ENCODE assay signal across 27 cellular contexts in the genomic region with DNA sequence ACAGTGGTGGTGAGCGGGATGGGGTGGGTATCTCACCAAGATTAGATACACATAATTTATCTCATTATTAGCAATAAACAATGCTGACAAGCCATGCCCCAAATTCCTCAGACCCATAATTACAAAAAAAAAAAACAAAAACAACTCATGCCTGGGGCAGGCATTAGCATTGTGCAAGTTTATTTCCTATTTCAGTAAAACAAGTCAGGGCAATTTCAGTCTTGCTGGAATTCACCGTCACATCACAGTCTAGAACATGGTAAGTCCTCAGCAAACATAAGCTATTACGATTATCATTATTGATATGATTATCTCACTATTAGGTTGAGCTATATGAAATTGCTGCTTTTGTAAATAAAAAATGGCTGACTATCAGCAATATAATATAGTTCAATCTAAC.
"Had no signal": no experiment of that assay in that cellular context is flagged by ENCODE, and none has a peak within 500 bp of the region (broad histone marks: within the 10 kb centered on the region; RNA-seq: fewer than 3 reads in every experiment).

No MANE protein-coding gene starts in this region.

- ATAC-seq: activated CD4-positive, alpha-beta T cell treated with anti-CD3 and anti-CD28 coated beads for 36 hours; activated naive CD4-positive, alpha-beta T cell treated with anti-CD3 and anti-CD28 coated beads, Interleukin-2, amount 50 U/mL, for 72 hours; activated T-cell treated with anti-CD3 and anti-CD28 coated beads, Interleukin-2, amount 50 U/mL, for 72 hours; effector memory CD8-positive, alpha-beta T cell; esophagus mucosa; gastrocnemius medialis; heart left ventricle had no signal

- H3K27ac ChIP-seq: ascending aorta, gastrocnemius medialis, heart left ventricle had no signal

- H3K4me3 Mint-ChIP-seq: activated CD4-positive, alpha-beta memory T cell treated with anti-CD3 and anti-CD28 coated beads for 36 hours; activated CD4-positive, alpha-beta T cell treated with anti-CD3 and anti-CD28 coated beads for 36 hours; activated CD4-positive, alpha-beta T cell treated with anti-CD3 and anti-CD28 coated beads, Interleukin-2, amount 10 ng/mL, durations not matched to agents 24 days and 14 days; activated naive CD4-positive, alpha-beta T cell treated with anti-CD3 and anti-CD28 coated beads, Interleukin-2, amount 10 ng/mL, durations not matched to agents 7 days and 5 days; activated naive CD8-positive, alpha-beta T cell treated with anti-CD3 and anti-CD28 coated beads, Interleukin-2, amount 10 ng/mL, durations not matched to agents 7 days and 5 days; activated T-cell treated with anti-CD3 and anti-CD28 coated beads, Interleukin-2, amount 50 U/mL, for 24 hours; activated T-cell treated with anti-CD3 and anti-CD28 coated beads, Interleukin-2, amount 50 U/mL, for 72 hours; brain; effector memory CD8-positive, alpha-beta T cell had no signal

- DNase-seq: activated CD4-positive, alpha-beta memory T cell treated with anti-CD3 and anti-CD28 coated beads for 36 hours; activated CD4-positive, alpha-beta T cell treated with anti-CD3 and anti-CD28 coated beads for 36 hours; activated CD4-positive, alpha-beta T cell treated with anti-CD3 and anti-CD28 coated beads, Interleukin-2, amount 10 ng/mL, durations not matched to agents 24 days and 14 days; activated CD4-positive, CD25-positive, alpha-beta regulatory T cell; activated CD4-positive, CD25-positive, alpha-beta regulatory T cell treated with anti-CD3 and anti-CD28 coated beads, Interleukin-2, amount 50 U/mL, for 72 hours; activated CD8-positive, alpha-beta memory T cell treated with anti-CD3 and anti-CD28 coated beads, Interleukin-2, amount 50 U/mL, for 48 hours; activated gamma-delta T cell; activated naive CD4-positive, alpha-beta T cell; activated naive CD4-positive, alpha-beta T cell treated with anti-CD3 and anti-CD28 coated beads, Interleukin-2, amount 10 ng/mL, durations not matched to agents 7 days and 5 days; activated naive CD8-positive, alpha-beta T cell treated with anti-CD3 and anti-CD28 coated beads, Interleukin-2, amount 10 ng/mL, durations not matched to agents 7 days and 5 days; activated T-cell treated with anti-CD3 and anti-CD28 coated beads for 4 hours; activated T-cell treated with anti-CD3 and anti-CD28 coated beads, Interleukin-2, amount 50 U/mL, for 24 hours; activated T-cell treated with anti-CD3 and anti-CD28 coated beads, Interleukin-2, amount 50 U/mL, for 72 hours; caudate nucleus; cortex of kidney; dermis blood vessel endothelial cell; effector CD4-positive, alpha-beta T cell; effector memory CD8-positive, alpha-beta T cell; foreskin fibroblast; gastrocnemius medialis; glutamatergic neuron; heart left ventricle; T-helper 2 cell had no signal

- H3K36me3 ChIP-seq: ascending aorta, gastrocnemius medialis, heart left ventricle had no signal

- H3K4me1 Mint-ChIP-seq: activated CD4-positive, alpha-beta T cell treated with anti-CD3 and anti-CD28 coated beads for 36 hours; activated CD4-positive, alpha-beta T cell treated with anti-CD3 and anti-CD28 coated beads, Interleukin-2, amount 10 ng/mL, durations not matched to agents 24 days and 14 days; activated naive CD4-positive, alpha-beta T cell treated with anti-CD3 and anti-CD28 coated beads, Interleukin-2, amount 10 ng/mL, durations not matched to agents 7 days and 5 days; brain had no signal

- H3K9me3 ChIP-seq: ascending aorta, gastrocnemius medialis had no signal

- H3K27me3 ChIP-seq: ascending aorta, gastrocnemius medialis, heart left ventricle had no signal

- H3K27me3 Mint-ChIP-seq: activated CD4-positive, alpha-beta memory T cell treated with anti-CD3 and anti-CD28 coated beads for 36 hours; activated CD4-positive, alpha-beta T cell treated with anti-CD3 and anti-CD28 coated beads for 36 hours; activated naive CD8-positive, alpha-beta T cell treated with anti-CD3 and anti-CD28 coated beads, Interleukin-2, amount 10 ng/mL, durations not matched to agents 7 days and 5 days; activated T-cell treated with anti-CD3 and anti-CD28 coated beads, Interleukin-2, amount 50 U/mL, for 24 hours had no signal

- H3K9me3 Mint-ChIP-seq: effector memory CD8-positive, alpha-beta T cell had no signal

- H3K36me3 Mint-ChIP-seq: activated CD4-positive, alpha-beta memory T cell treated with anti-CD3 and anti-CD28 coated beads for 36 hours; brain had no signal

- H3K4me1 ChIP-seq: ascending aorta, gastrocnemius medialis, heart left ventricle had no signal

- H3K27ac Mint-ChIP-seq: activated CD4-positive, alpha-beta memory T cell treated with anti-CD3 and anti-CD28 coated beads for 36 hours; activated CD4-positive, alpha-beta T cell treated with anti-CD3 and anti-CD28 coated beads for 36 hours; activated CD4-positive, alpha-beta T cell treated with anti-CD3 and anti-CD28 coated beads, Interleukin-2, amount 10 ng/mL, durations not matched to agents 24 days and 14 days; activated naive CD4-positive, alpha-beta T cell treated with anti-CD3 and anti-CD28 coated beads, Interleukin-2, amount 10 ng/mL, durations not matched to agents 7 days and 5 days; activated naive CD4-positive, alpha-beta T cell treated with anti-CD3 and anti-CD28 coated beads, Interleukin-2, amount 50 U/mL, for 72 hours; activated naive CD8-positive, alpha-beta T cell treated with anti-CD3 and anti-CD28 coated beads, Interleukin-2, amount 10 ng/mL, durations not matched to agents 7 days and 5 days; activated T-cell treated with anti-CD3 and anti-CD28 coated beads, Interleukin-2, amount 50 U/mL, for 24 hours; activated T-cell treated with anti-CD3 and anti-CD28 coated beads, Interleukin-2, amount 50 U/mL, for 72 hours; brain; effector memory CD8-positive, alpha-beta T cell had no signal

- H3K4me3 ChIP-seq: ascending aorta, gastrocnemius medialis, heart left ventricle had no signal
